8 cellular contexts compared by ENCODE assay signal in the genomic region with DNA sequence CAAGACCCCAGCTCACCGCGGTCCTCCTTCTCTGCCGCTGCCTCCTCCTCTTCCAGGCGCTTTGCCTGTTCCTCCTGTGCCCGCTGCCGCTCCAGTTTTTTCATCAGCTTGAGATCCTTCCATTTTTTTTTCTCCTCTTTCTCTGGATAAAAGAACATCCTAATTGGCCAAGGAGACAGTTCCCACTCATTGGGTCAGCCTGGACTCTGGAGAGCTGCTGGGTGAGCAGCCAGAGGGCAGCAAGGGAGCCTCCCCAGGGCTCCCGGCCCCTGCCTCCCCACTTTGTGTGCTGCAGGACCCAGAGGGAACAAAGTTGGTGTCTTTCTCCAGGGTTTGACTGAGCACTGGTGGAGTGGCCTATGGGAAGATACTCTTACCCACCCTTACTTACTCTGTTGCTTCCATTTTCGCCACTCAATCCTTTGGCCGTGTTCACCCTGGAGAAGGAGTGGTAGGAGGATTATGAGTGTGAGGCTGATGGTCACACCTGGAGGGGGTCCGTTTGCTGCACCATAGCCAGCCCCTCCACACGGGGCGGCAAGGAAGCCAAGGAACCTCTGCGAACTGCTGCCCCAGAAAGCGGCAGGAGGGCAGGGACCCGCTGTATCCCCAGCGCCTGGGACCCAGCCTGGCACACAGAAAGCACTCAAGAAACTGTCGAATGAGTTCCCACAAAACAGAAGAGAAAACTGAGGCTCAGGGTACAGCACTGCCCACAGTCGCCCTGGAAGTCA. TPM values are rescaled to one million over a fixed set of nuclear protein-coding genes. Genes with fewer than 3 reads are reported as not detected.
DNase-seq lines count a peak whose midpoint lies in the region; ATAC-seq and TF ChIP-seq lines count a peak whose summit lies in the region.

No MANE protein-coding gene starts in this region.

- H3K9me3 ChIP-seq in SU-DHL-6 (ENCODE audit: insufficient read depth, low read length): no peaks in the 10 kb centered on the region
- no peaks in the 10 kb centered on the region for H3K9me3 ChIP-seq in smooth muscle cell (replicated peaks; ENCODE audit: low read depth)

- H3K27me3 ChIP-seq in SU-DHL-6 (ENCODE audit: low read length) (no peaks in the 10 kb centered on the region), smooth muscle cell (ENCODE audit: low read depth) (no peaks in the 10 kb centered on the region)

- peaks cover 4% of the 10 kb centered on the region for H3K9me3 Mint-ChIP-seq in glutamatergic neuron (ENCODE audit: unreplicated experiment)

- H3K4me3 Mint-ChIP-seq in glutamatergic neuron (ENCODE audit: unreplicated experiment): peak overlapping the region; percentile 92

- H3F3A ChIP-seq in SU-DHL-6 (ENCODE audit: insufficient read depth) (0 out of 2 replicates have a peak, but pooled peaks cover 6% of the 10 kb centered on the region), smooth muscle cell (ENCODE audit: low read depth) (no peaks in the 10 kb centered on the region)

- H3K27me3 Mint-ChIP-seq in glutamatergic neuron (ENCODE audit: unreplicated experiment): peaks cover 2% of the 10 kb centered on the region

- peak overlapping the region; percentile 91 for H3K4me3 ChIP-seq in SU-DHL-6 (ENCODE audit: insufficient read depth, low read length, poor library complexity, severe bottlenecking)
- H3K4me3 ChIP-seq in smooth muscle cell: peak overlapping the region; percentile 71

- no peaks in the 10 kb centered on the region for H4K20me1 ChIP-seq in SU-DHL-6 (ENCODE audit: low read depth, low read length)
- no peaks in the 10 kb centered on the region for H4K20me1 ChIP-seq in smooth muscle cell (ENCODE audit: low read depth)

- TF ChIP-seq CTCF in SU-DHL-6 (IDR thresholded peaks at IDR 0.05; ENCODE audit: insufficient read depth, low read length, poor library complexity, severe bottlenecking) (no peak), glutamatergic neuron (IDR thresholded peaks at IDR 0.05; ENCODE audit: partially characterized antibody, unreplicated experiment) (no peak), smooth muscle cell (IDR thresholded peaks at IDR 0.05; ENCODE audit: borderline replicate concordance, insufficient read depth, poor library complexity, severe bottlenecking) (no peak)

- peaks cover 8% of the 10 kb centered on the region for H3K4me1 ChIP-seq in smooth muscle cell (ENCODE audit: low read depth)

- 35% methylated on average over 18 of the region's 18 CpGs for WGBS in smooth muscle cell (ENCODE audit: low lambda C conversion rate)

- H3K9ac ChIP-seq in SU-DHL-6 (ENCODE audit: low read length) (peak overlapping the region; percentile 93), smooth muscle cell (ENCODE audit: low read depth) (peak overlapping the region; percentile 66)

- H3K79me2 ChIP-seq in SU-DHL-6 (ENCODE audit: insufficient read depth, low read length): peaks cover 12% of the 10 kb centered on the region
- H3K79me2 ChIP-seq in smooth muscle cell (ENCODE audit: low read depth): no peaks in the 10 kb centered on the region

- peak overlapping the region; percentile 68 for H3K4me2 ChIP-seq in SU-DHL-6 (ENCODE audit: low read depth, low read length, poor library complexity, severe bottlenecking)
- peak overlapping the region; percentile 98 for H3K4me2 ChIP-seq in smooth muscle cell

- peaks cover 6% of the 10 kb centered on the region for H3K4me1 Mint-ChIP-seq in glutamatergic neuron (ENCODE audit: low read depth, unreplicated experiment)

- H3K9me2 ChIP-seq in SU-DHL-6 (replicated peaks; ENCODE audit: insufficient read depth, low read length): no peaks in the 10 kb centered on the region

- no peaks in the 10 kb centered on the region for H3K36me3 Mint-ChIP-seq in glutamatergic neuron (ENCODE audit: unreplicated experiment)

- DNase-seq in 8988T (peak; percentile 24), glutamatergic neuron (no peak), smooth muscle cell (lab: John Stamatoyannopoulos, UW; ENCODE audit: unreplicated experiment) (no peak), NCI-H2081 (lab: John Stamatoyannopoulos, UW) (no peak), Kasumi-1 (lab: John Stamatoyannopoulos, UW) (no peak)

- H2AFZ ChIP-seq in SU-DHL-6 (ENCODE audit: low read depth, low read length, severe bottlenecking): peak overlapping the region; percentile 57
- H2AFZ ChIP-seq in smooth muscle cell (ENCODE audit: low read depth): peak overlapping the region; percentile 91

- ATAC-seq in GM19467 (IDR thresholded peaks at IDR 0.05; ENCODE audit: unreplicated experiment) (peak; percentile 8), GM21390 (IDR thresholded peaks at IDR 0.05; ENCODE audit: unreplicated experiment) (no peak)

- H3K27ac Mint-ChIP-seq in glutamatergic neuron (ENCODE audit: unreplicated experiment): no peak overlapping the region

- H3K36me3 ChIP-seq in SU-DHL-6 (ENCODE audit: low read length) (no peaks in the 10 kb centered on the region), smooth muscle cell (ENCODE audit: low read depth) (no peaks in the 10 kb centered on the region)

- H3K27ac ChIP-seq in SU-DHL-6 (ENCODE audit: low read depth, low read length) (peak overlapping the region; percentile 47), smooth muscle cell (ENCODE audit: low read depth) (no peak overlapping the region)

RNA-seq across cellular contexts. Expression of gene SPOUT1, which starts 0.7 kb away (rescaled TPM):
- total RNA-seq in glutamatergic neuron (ENCODE audit: unreplicated experiment) (22.3 TPM), smooth muscle cell (6.2 and 8.7 TPM in 2 replicates)
- polyA plus RNA-seq in smooth muscle cell: 44.8 and 50.4 TPM in 2 replicates

RNA-seq across cellular contexts. Expression of gene ENDOG, which starts 10.6 kb away (rescaled TPM):
- 35.9 TPM for total RNA-seq in glutamatergic neuron (ENCODE audit: unreplicated experiment)
- 10.8 and 18.4 TPM in 2 replicates for total RNA-seq in smooth muscle cell
- polyA plus RNA-seq in smooth muscle cell: 30.5 and 35.1 TPM in 2 replicates

RNA-seq across cellular contexts. Expression of gene TBC1D13, which starts 41.8 kb away (rescaled TPM):
- total RNA-seq in glutamatergic neuron (ENCODE audit: unreplicated experiment) (25.6 TPM), smooth muscle cell (7.6 and 25.5 TPM in 2 replicates)
- 27.4 and 29.3 TPM in 2 replicates for polyA plus RNA-seq in smooth muscle cell

RNA-seq across cellular contexts. Expression of gene KYAT1, which starts 52.9 kb away (rescaled TPM):
- total RNA-seq in glutamatergic neuron (ENCODE audit: unreplicated experiment) (19.5 TPM), smooth muscle cell (3.1 and 10.2 TPM in 2 replicates)
- 7.7 and 9.3 TPM in 2 replicates for polyA plus RNA-seq in smooth muscle cell

RNA-seq across cellular contexts. Expression of gene LRRC8A, which starts 53.0 kb away (rescaled TPM):
- total RNA-seq in glutamatergic neuron (ENCODE audit: unreplicated experiment): 93.0 TPM
- 44.9 and 50.1 TPM in 2 replicates for total RNA-seq in smooth muscle cell
- polyA plus RNA-seq in smooth muscle cell: 48.6 and 58.3 TPM in 2 replicates
